In genomic region chr5:33401482-33402390, GRCh38 we compare ENCODE assay signal across 1 cellular context.
TF ChIP-seq lines count a peak whose summit lies in the region.

No MANE protein-coding gene starts in this region.

TF ChIP-seq in SK-N-SH, 30 proteins besides CTCF, POLR2A, EP300 and RAD21 (continued from another document):
- no peak for TF ChIP-seq ZBTB33 (IDR thresholded peaks at IDR 0.05; ENCODE audit: borderline replicate concordance, low read depth)
- peak; percentile 23; the same call in 1 of the 2 replicates for TF ChIP-seq ELF1 (IDR thresholded peaks at IDR 0.05)
- TF ChIP-seq RXRA (IDR thresholded peaks at IDR 0.05; ENCODE audit: borderline replicate concordance, low read depth) = peak; percentile 66; the same call in 1 of the 2 replicates
- TF ChIP-seq MEF2A (IDR thresholded peaks at IDR 0.05; ENCODE audit: borderline replicate concordance, low read depth) = no peak
- TF ChIP-seq POLR2AphosphoS5 (IDR thresholded peaks at IDR 0.05; ENCODE audit: low read depth, low read length) = peak; percentile 36; the same call in 1 of the 2 replicates
- no peak for TF ChIP-seq EZH2phosphoT487 (IDR thresholded peaks at IDR 0.05; ENCODE audit: borderline replicate concordance, low read depth)
- TF ChIP-seq TAF1 (IDR thresholded peaks at IDR 0.05; ENCODE audit: borderline replicate concordance, low read depth, low read length) = no peak
- TF ChIP-seq SIN3A (IDR thresholded peaks at IDR 0.05; ENCODE audit: borderline replicate concordance, low read depth, low read length) = peak; percentile 39; the same call in 1 of the 2 replicates
